ENCODE assay signal across 8 cellular contexts in genomic region chr3:184314700-184315505, GRCh38. TPM values are rescaled to one million over a fixed set of nuclear protein-coding genes. Genes with fewer than 3 reads are reported as not detected.
A peak's percentile ranks its signal among the peaks of the same experiment; 100 is the strongest.
DNase-seq lines count a peak whose midpoint lies in the region; ATAC-seq, FAIRE-seq and TF ChIP-seq lines count a peak whose summit lies in the region.

No MANE protein-coding gene starts in this region.

- peak overlapping the region; percentile 80 for H4K5ac ChIP-seq in H1 (ENCODE audit: insufficient read length, low read depth, low read length)

- peak overlapping the region; percentile 85 for H3K4ac ChIP-seq in H1 (replicated peaks; ENCODE audit: insufficient read length, low read depth, low read length)

- no peak overlapping the region for H4K91ac ChIP-seq in H1 (replicated peaks; ENCODE audit: insufficient read length, low read length)

- H3K27me3 Mint-ChIP-seq in stimulated activated naive B cell treated with anti-CD40 and anti-IgM and Interleukin-4, amounts not matched to agents 10 μg/mL and 1 μg/mL and 100 μg/mL, for 72 hours: no peaks in the 10 kb centered on the region

- POLR2A ChIA-PET in H1 (lab: Charles Lee; ENCODE audit: partially characterized antibody): interaction anchor here (0.6 to 12.3 kb wide), 15 partner anchors 10 to 180 kb away, joined by 3 to 148 read pairs (median 5); partner anchors contain the start of genes CLCN2, EIF2B5, FAM131A and POLR2H

- H3K18ac ChIP-seq in H1 (ENCODE audit: extremely low read depth, low read length): peak overlapping the region; percentile 19; the same call in 1 of the 2 replicates

- DNase-seq in NCI-H2107 (lab: John Stamatoyannopoulos, UW): peak; percentile 65
- no peak for DNase-seq in NCI-H2107 treated with DMSO at 0.1 percent for 48 hours (lab: John Stamatoyannopoulos, UW; ENCODE audit: unreplicated experiment)
- DNase-seq in NCI-H2196 (lab: John Stamatoyannopoulos, UW; ENCODE audit: unreplicated experiment): peak; percentile 89
- peak; percentile 86 for DNase-seq in activated CD8-positive, alpha-beta memory T cell treated with anti-CD3 and anti-CD28 coated beads for 24 hours
- peak in 1 of 2 experiments; percentile 69 for DNase-seq in H1 (ENCODE audit: low read depth in 1 of 2, low spot score in 2 of 2)
- no peak for DNase-seq in stimulated activated naive B cell treated with anti-CD40 and anti-IgM and Interleukin-4, amounts not matched to agents 10 μg/mL and 1 μg/mL and 100 μg/mL, for 72 hours

- H3K56ac ChIP-seq in H1 (replicated peaks; ENCODE audit: insufficient read length, low read depth, low read length): peak overlapping the region; percentile 59

- peak overlapping the region; percentile 85 to 97 for H3K4me2 ChIP-seq in H1 (ENCODE audit: insufficient read depth in 1 of 2, low read depth in 2 of 2, low read length in 2 of 2)

- H3K4me1 ChIP-seq in H1 (replicated peaks in 1 of 4; ENCODE audit: control insufficient read depth in 3 of 4, insufficient read depth in 4 of 4, low read length in 3 of 4): peaks cover 3 to 9% (median 6%) of the 10 kb centered on the region in 4 experiments
- H3K4me1 ChIP-seq in mesodermal cell (ENCODE audit: control insufficient read depth, insufficient read depth, low read length, poor library complexity, severe bottlenecking): peaks cover 23% of the 10 kb centered on the region

- H2BK15ac ChIP-seq in H1 (ENCODE audit: low read length): no peak overlapping the region

- ATAC-seq in HG02763 (IDR thresholded peaks at IDR 0.05; ENCODE audit: unreplicated experiment): peak; percentile 35
- peak; percentile 58 to 61 for ATAC-seq in stimulated activated naive B cell treated with anti-CD40 and anti-IgM and Interleukin-4, amounts not matched to agents 10 μg/mL and 1 μg/mL and 100 μg/mL, for 72 hours (replicated peaks)

- TF ChIP-seq POLR2A in H1 (IDR thresholded peaks at IDR 0.05; ENCODE audit: control extremely low read depth in 1 of 2, low read depth in 2 of 2, low read length in 2 of 2): peak in 1 of 2 experiments; percentile 71; a peak in 2 of 3 replicates

- H3K27ac ChIP-seq in H1 (ENCODE audit: low read depth, low read length): peak overlapping the region; percentile 82
- H3K27ac ChIP-seq in mesodermal cell (ENCODE audit: low read depth, low read length, severe bottlenecking): peak overlapping the region; percentile 88

- peak overlapping the region; percentile 96; the same call in 1 of the 2 replicates for H4K8ac ChIP-seq in H1 (ENCODE audit: extremely low read depth, insufficient read depth, low read length)

- peak overlapping the region; percentile 70 to 99 (median 88) for H3K9ac ChIP-seq in H1 (replicated peaks in 1 of 4; ENCODE audit: extremely low read depth in 1 of 4, low read depth in 3 of 4, low read length in 3 of 4)

- no peaks in the 10 kb centered on the region; the same call in 1 of the 2 replicates for H3K23me2 ChIP-seq in H1 (ENCODE audit: low read depth, low read length)

- H4K20me1 ChIP-seq in H1 (replicated peaks in 1 of 2; ENCODE audit: control insufficient read depth in 1 of 2, insufficient read depth in 2 of 2, low read length in 2 of 2): peaks cover 29 to 33% of the 10 kb centered on the region in 2 experiments

- H3K36me3 ChIP-seq in H1 (ENCODE audit: control insufficient read depth in 2 of 4, insufficient read depth in 4 of 4, low read length in 3 of 4): peaks cover 9 to 32% (median 19%) of the 10 kb centered on the region in 4 experiments; a peak in 7 of 8 replicates
- peaks cover 50% of the 10 kb centered on the region for H3K36me3 ChIP-seq in mesodermal cell (ENCODE audit: control insufficient read depth, insufficient read depth, low read length)

- H2BK5ac ChIP-seq in H1 (ENCODE audit: low read depth, low read length): peak overlapping the region; percentile 66; the same call in 1 of the 2 replicates

- no peak for TF ChIP-seq EP300 in H1 (IDR thresholded peaks at IDR 0.05; ENCODE audit: borderline replicate concordance in 1 of 2, low read depth in 2 of 2, low read length in 2 of 2)

- no peaks in the 10 kb centered on the region for H3K27me3 ChIP-seq in H1 (replicated peaks in 1 of 4; ENCODE audit: control insufficient read depth in 3 of 4, extremely low read depth in 1 of 4, insufficient read depth in 3 of 4, low read length in 3 of 4)

- peak overlapping the region; percentile 92 for H3K27ac Mint-ChIP-seq in stimulated activated naive B cell treated with anti-CD40 and anti-IgM and Interleukin-4, amounts not matched to agents 10 μg/mL and 1 μg/mL and 100 μg/mL, for 72 hours

- WGBS in H1 (ENCODE audit: extremely low coverage in 1 of 2, insufficient coverage in 1 of 2, insufficient read length in 1 of 2, insufficient replicate concordance in 2 of 2, low coverage in 1 of 2, low lambda C conversion rate in 2 of 2, missing lambda C conversion rate in 1 of 2), 2 experiments: 5% methylated on average over 23 of the region's 86 CpGs; no CpG with 5 or more reads in 1 of the 2 experiments
- 1% methylated on average over 23 to 51 of the region's 86 CpGs for WGBS in mesodermal cell (ENCODE audit: insufficient coverage in 2 of 2), 2 experiments

- no peak overlapping the region for H2BK12ac ChIP-seq in H1 (ENCODE audit: low read depth, low read length)

- H3K4me3 Mint-ChIP-seq in stimulated activated naive B cell treated with anti-CD40 and anti-IgM and Interleukin-4, amounts not matched to agents 10 μg/mL and 1 μg/mL and 100 μg/mL, for 72 hours: peak overlapping the region; percentile 85 to 86

- H3K14ac ChIP-seq in H1 (ENCODE audit: insufficient read length): no peak overlapping the region

- TF ChIP-seq CTCF in H1 (IDR thresholded peaks at IDR 0.05; ENCODE audit: control extremely low read depth in 1 of 3, insufficient read depth in 1 of 3, low read depth in 1 of 3, low read length in 3 of 3): no peak

- no peak overlapping the region for H3K23ac ChIP-seq in H1 (ENCODE audit: insufficient read length)

- H3K9me3 Mint-ChIP-seq in stimulated activated naive B cell treated with anti-CD40 and anti-IgM and Interleukin-4, amounts not matched to agents 10 μg/mL and 1 μg/mL and 100 μg/mL, for 72 hours: no peaks in the 10 kb centered on the region

- peaks cover 11% of the 10 kb centered on the region for H3K79me1 ChIP-seq in H1 (ENCODE audit: low read depth, low read length)

- H3K4me3 ChIP-seq in H1 (ENCODE audit: extremely low read depth in 1 of 4, insufficient read depth in 2 of 4, low read depth in 3 of 4, low read length in 4 of 4): peak overlapping the region; percentile 44 to 96 (median 77)
- peak overlapping the region; percentile 81 for H3K4me3 ChIP-seq in mesodermal cell (ENCODE audit: extremely low read depth, insufficient read depth, low read length, poor library complexity, severe bottlenecking)

- H3K9me3 ChIP-seq in H1 (ENCODE audit: insufficient read depth in 2 of 2, low read depth in 1 of 2, low read length in 1 of 2) (no peaks in the 10 kb centered on the region), mesodermal cell (ENCODE audit: control insufficient read depth, low read length) (no peaks in the 10 kb centered on the region)

- no peak overlapping the region for H2AFZ ChIP-seq in H1 (ENCODE audit: low read length)

- CTCF ChIA-PET in H1 (lab: Charles Lee; ENCODE audit: partially characterized antibody): interaction anchor here (0.5 to 1.9 kb wide), 5 partner anchors 10 to 1015 kb away, joined by 3 to 4 read pairs (median 4); no protein-coding TSS in a partner anchor

- TF ChIP-seq RAD21 in H1 (IDR thresholded peaks at IDR 0.05 in 1 of 2, conservative IDR thresholded peaks at IDR 0.05 in 1 of 2; ENCODE audit: low read depth in 2 of 2, low read length in 2 of 2): no peak

- no peak overlapping the region for H2BK20ac ChIP-seq in H1 (ENCODE audit: low read length)

- no peak overlapping the region for H2BK120ac ChIP-seq in H1 (replicated peaks; ENCODE audit: low read depth, low read length)

- peaks cover 28 to 38% of the 10 kb centered on the region in 2 donors for H3K4me1 Mint-ChIP-seq in stimulated activated naive B cell treated with anti-CD40 and anti-IgM and Interleukin-4, amounts not matched to agents 10 μg/mL and 1 μg/mL and 100 μg/mL, for 72 hours

- 0 out of 2 replicates have a peak overlapping the region, but pooled peaks have one; percentile 65 for H2AK5ac ChIP-seq in H1 (ENCODE audit: low read depth, low read length)

- H3K79me2 ChIP-seq in H1 (ENCODE audit: control insufficient read depth in 1 of 2, insufficient read depth in 2 of 2, low read length in 2 of 2): peaks cover 37 to 52% of the 10 kb centered on the region in 2 experiments

- peaks cover 29 to 32% of the 10 kb centered on the region in 2 donors for H3K36me3 Mint-ChIP-seq in stimulated activated naive B cell treated with anti-CD40 and anti-IgM and Interleukin-4, amounts not matched to agents 10 μg/mL and 1 μg/mL and 100 μg/mL, for 72 hours

- FAIRE-seq in H1 (lab: Jason Lieb, UNC): no peak

RNA-seq across cellular contexts. Expression of gene EIF4G1, which starts 0.5 kb away (rescaled TPM):
- 473 and 480 TPM in 2 replicates for total RNA-seq in H1 (2021; fragmentation: NEBNext Ultra II Directional; extraction: Animal tissue kit (Norgen Biotek cat#: 25700))
- 318 and 421 TPM in 2 replicates for polyA plus RNA-seq in H1 (2011; rRNA removed)
- 188 TPM for polyA plus RNA-seq in H1 (2011; cell fraction: cytosol; rRNA removed)
- polyA plus RNA-seq in H1 (2011; cell fraction: nucleus; rRNA removed): 535 TPM
- 236 to 375 TPM (median 350 TPM) in 4 replicates for polyA plus RNA-seq in H1 (2012, experiment 1 of 2)
- 251 TPM for polyA plus RNA-seq in H1 (2012, experiment 2 of 2)
- 278 TPM for polyA plus RNA-seq in H1 (2013, experiment 1 of 2)
- 258 TPM for polyA plus RNA-seq in H1 (2013, experiment 2 of 2)
- polyA minus RNA-seq in H1 (2011; rRNA and poly(A)+ RNA removed): 334 and 358 TPM in 2 replicates
- 203 TPM for polyA minus RNA-seq in H1 (2011; cell fraction: cytosol; rRNA and poly(A)+ RNA removed)
- 138 TPM for polyA minus RNA-seq in H1 (2011; cell fraction: nucleus; rRNA and poly(A)+ RNA removed)
- polyA plus RNA-seq in mesodermal cell (2013, experiment 1 of 2): 220 TPM
- polyA plus RNA-seq in mesodermal cell (2013, experiment 2 of 2): 171 TPM

RNA-seq across cellular contexts. Expression of gene PSMD2, which starts 15.9 kb away (rescaled TPM):
- total RNA-seq in H1 (2021; fragmentation: NEBNext Ultra II Directional; extraction: Animal tissue kit (Norgen Biotek cat#: 25700)): 358 and 363 TPM in 2 replicates
- polyA plus RNA-seq in H1 (2011; rRNA removed): 272 and 350 TPM in 2 replicates
- polyA plus RNA-seq in H1 (2011; cell fraction: cytosol; rRNA removed): 302 TPM
- polyA plus RNA-seq in H1 (2011; cell fraction: nucleus; rRNA removed): 249 TPM
- polyA plus RNA-seq in H1 (2012, experiment 1 of 2): 334 to 378 TPM (median 363 TPM) in 4 replicates
- polyA plus RNA-seq in H1 (2012, experiment 2 of 2): 145 TPM
- polyA plus RNA-seq in H1 (2013, experiment 1 of 2): 137 TPM
- polyA plus RNA-seq in H1 (2013, experiment 2 of 2): 133 TPM
- polyA minus RNA-seq in H1 (2011; rRNA and poly(A)+ RNA removed): 590 and 595 TPM in 2 replicates
- polyA minus RNA-seq in H1 (2011; cell fraction: cytosol; rRNA and poly(A)+ RNA removed): 301 TPM
- polyA minus RNA-seq in H1 (2011; cell fraction: nucleus; rRNA and poly(A)+ RNA removed): 160 TPM
- polyA plus RNA-seq in mesodermal cell (2013, experiment 1 of 2): 511 TPM
- polyA plus RNA-seq in mesodermal cell (2013, experiment 2 of 2): 439 TPM

RNA-seq across cellular contexts. Expression of gene FAM131A, which starts 22.5 kb away (rescaled TPM):
- total RNA-seq in H1 (2021; fragmentation: NEBNext Ultra II Directional; extraction: Animal tissue kit (Norgen Biotek cat#: 25700)): 15.4 and 16.0 TPM in 2 replicates
- 21.9 and 35.3 TPM in 2 replicates for polyA plus RNA-seq in H1 (2011; rRNA removed)
- 27.7 TPM for polyA plus RNA-seq in H1 (2011; cell fraction: cytosol; rRNA removed)
- 29.2 TPM for polyA plus RNA-seq in H1 (2011; cell fraction: nucleus; rRNA removed)
- polyA plus RNA-seq in H1 (2012, experiment 1 of 2): 10.0 to 18.5 TPM (median 15.4 TPM) in 4 replicates
- 12.7 TPM for polyA plus RNA-seq in H1 (2012, experiment 2 of 2)
- 9.2 TPM for polyA plus RNA-seq in H1 (2013, experiment 1 of 2)
- 8.7 TPM for polyA plus RNA-seq in H1 (2013, experiment 2 of 2)
- polyA minus RNA-seq in H1 (2011; rRNA and poly(A)+ RNA removed): 8.8 and 13.9 TPM in 2 replicates
- 7.0 TPM for polyA minus RNA-seq in H1 (2011; cell fraction: cytosol; rRNA and poly(A)+ RNA removed)
- polyA minus RNA-seq in H1 (2011; cell fraction: nucleus; rRNA and poly(A)+ RNA removed): 12.1 TPM
- 19.5 TPM for polyA plus RNA-seq in mesodermal cell (2013, experiment 1 of 2)
- 16.5 TPM for polyA plus RNA-seq in mesodermal cell (2013, experiment 2 of 2)

RNA-seq across cellular contexts. Expression of gene ECE2, which starts 39.1 kb away (rescaled TPM):
- total RNA-seq in H1 (2021; fragmentation: NEBNext Ultra II Directional; extraction: Animal tissue kit (Norgen Biotek cat#: 25700)): 0.48 and 0.86 TPM in 2 replicates
- polyA plus RNA-seq in H1 (2011; rRNA removed): 0.44 and 0.86 TPM in 2 replicates
- polyA plus RNA-seq in H1 (2011; cell fraction: cytosol; rRNA removed): 0.59 TPM
- 4.1 TPM for polyA plus RNA-seq in H1 (2011; cell fraction: nucleus; rRNA removed)
- polyA plus RNA-seq in H1 (2012, experiment 1 of 2): 0.52 to 1.1 TPM (median 0.85 TPM) in 4 replicates
- polyA plus RNA-seq in H1 (2012, experiment 2 of 2): 0.91 TPM
- polyA plus RNA-seq in H1 (2013, experiment 1 of 2): 0.34 TPM
- 0.35 TPM for polyA plus RNA-seq in H1 (2013, experiment 2 of 2)
- polyA minus RNA-seq in H1 (2011; rRNA and poly(A)+ RNA removed): 0.46 and 0.91 TPM in 2 replicates
- not detected for polyA minus RNA-seq in H1 (2011; cell fraction: cytosol; rRNA and poly(A)+ RNA removed)
- 1.7 TPM for polyA minus RNA-seq in H1 (2011; cell fraction: nucleus; rRNA and poly(A)+ RNA removed)
- polyA plus RNA-seq in mesodermal cell (2013, experiment 1 of 2): not detected
- not detected for polyA plus RNA-seq in mesodermal cell (2013, experiment 2 of 2)

RNA-seq across cellular contexts. Expression of gene CLCN2, which starts 46.5 kb away (rescaled TPM):
- 11.8 and 13.7 TPM in 2 replicates for total RNA-seq in H1 (2021; fragmentation: NEBNext Ultra II Directional; extraction: Animal tissue kit (Norgen Biotek cat#: 25700))
- 16.1 and 20.7 TPM in 2 replicates for polyA plus RNA-seq in H1 (2011; rRNA removed)
- polyA plus RNA-seq in H1 (2011; cell fraction: cytosol; rRNA removed): 11.9 TPM
- polyA plus RNA-seq in H1 (2011; cell fraction: nucleus; rRNA removed): 101 TPM
- 10.2 to 14.4 TPM (median 13.8 TPM) in 4 replicates for polyA plus RNA-seq in H1 (2012, experiment 1 of 2)
- 9.8 TPM for polyA plus RNA-seq in H1 (2012, experiment 2 of 2)
- polyA plus RNA-seq in H1 (2013, experiment 1 of 2): 12.1 TPM
- 9.9 TPM for polyA plus RNA-seq in H1 (2013, experiment 2 of 2)
- 21.6 and 30.2 TPM in 2 replicates for polyA minus RNA-seq in H1 (2011; rRNA and poly(A)+ RNA removed)
- polyA minus RNA-seq in H1 (2011; cell fraction: cytosol; rRNA and poly(A)+ RNA removed): 10.0 TPM
- 57.3 TPM for polyA minus RNA-seq in H1 (2011; cell fraction: nucleus; rRNA and poly(A)+ RNA removed)
- 11.0 TPM for polyA plus RNA-seq in mesodermal cell (2013, experiment 1 of 2)
- 9.4 TPM for polyA plus RNA-seq in mesodermal cell (2013, experiment 2 of 2)

Comparison
In these comparisons a context has a peak if more than half of its experiments do, and no peak if none do; other contexts are left out.
1. DNase-seq: peak in NCI-H2107 (single experiment), NCI-H2196 (single experiment) and activated CD8-positive, alpha-beta memory T cell treated with anti-CD3 and anti-CD28 coated beads for 24 hours (single experiment); none in NCI-H2107 treated with DMSO at 0.1 percent for 48 hours (single experiment) and stimulated activated naive B cell treated with anti-CD40 and anti-IgM and Interleukin-4, amounts not matched to agents 10 μg/mL and 1 μg/mL and 100 μg/mL, for 72 hours (single experiment).